ENCODE assay signal across 9 cellular contexts in the genomic region with DNA sequence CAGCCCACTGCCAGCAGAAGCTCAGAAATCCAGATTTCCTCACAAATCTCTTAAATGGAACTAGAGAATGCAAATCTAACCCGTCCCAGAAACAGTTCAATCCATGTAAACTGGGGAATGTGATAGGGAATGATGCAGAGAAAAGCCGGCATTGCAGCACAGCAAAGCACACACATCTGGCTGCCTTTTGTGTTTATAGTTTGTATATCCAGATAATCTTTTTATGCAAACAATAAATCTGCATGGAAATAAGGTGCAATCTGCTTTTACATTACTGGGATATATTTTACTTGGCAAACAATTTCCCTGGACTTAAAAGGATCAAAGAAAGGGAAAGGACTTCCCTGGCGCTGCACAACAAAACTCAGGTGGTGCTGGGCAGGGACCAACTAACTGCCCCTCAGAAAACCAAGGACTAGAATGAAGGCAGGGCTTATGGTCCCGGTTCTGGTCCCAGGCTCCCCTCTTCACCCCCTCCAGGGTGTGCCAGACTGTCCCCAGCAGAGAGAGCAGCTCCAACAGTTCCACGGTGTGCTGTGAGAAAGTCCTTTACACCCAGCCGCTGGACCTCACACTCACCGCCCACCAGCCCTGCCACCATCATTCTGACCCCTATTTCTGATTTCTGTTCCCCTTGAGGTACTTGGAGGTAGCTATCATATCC. TPM values are rescaled to one million over a fixed set of nuclear protein-coding genes. Genes with fewer than 3 reads are reported as not detected.
DNase-seq lines count a peak whose midpoint lies in the region; ATAC-seq, FAIRE-seq and TF ChIP-seq lines count a peak whose summit lies in the region.
"Had no signal": no experiment of that assay in that cellular context is flagged by ENCODE, and none has a peak within 500 bp of the region (broad histone marks: within the 10 kb centered on the region; RNA-seq: fewer than 3 reads in every experiment).

No MANE protein-coding gene starts in this region.

- H3K4me2 ChIP-seq in K562 (ENCODE audit: insufficient read depth, low read length) (no peak overlapping the region), hepatocyte (peak overlapping the region; percentile 92)

- H3K9me1 ChIP-seq in K562 (ENCODE audit: control insufficient read depth, insufficient read depth, low read length) = no peaks in the 10 kb centered on the region

- peak overlapping the region in 1 of 7 donors; percentile 12 for H3K27ac Mint-ChIP-seq in CD4-positive, alpha-beta memory T cell

- 18% methylated on average over 7 of the region's 7 CpGs for WGBS in K562 (ENCODE audit: insufficient coverage, low coverage, missing lambda C conversion rate)
- 60% methylated on average over 7 of the region's 7 CpGs for WGBS in hepatocyte (ENCODE audit: low lambda C conversion rate, missing lambda C conversion rate)

- intact Hi-C loops in CD4-positive, alpha-beta memory T cell (cut with micrococcal nuclease) = loop anchor here (1.0 kb wide), 1 partner anchor 184 kb away; no protein-coding TSS in a partner anchor
- intact Hi-C loops in K562 (cut with micrococcal nuclease) = loop anchor here (1.0 to 5.0 kb wide), 3 partner anchors 76 to 184 kb away; no protein-coding TSS in a partner anchor

- no TSS peak for BruUV-seq in K562 (replicated peaks; lab: Mats Ljungman, UMichigan)

- CTCF ChIA-PET in CD4-positive, alpha-beta memory T cell (lab: Charles Lee; ENCODE audit: partially characterized antibody) = interaction anchor here (1.0 to 3.3 kb wide), 14 partner anchors 8 to 273 kb away, joined by 3 to 24 read pairs (median 5); a partner anchor contains a TSS
- CTCF ChIA-PET in K562 (lab: Yijun Ruan, JAX; ENCODE audit: low intra/inter-chr PET ratio) = interaction anchor here (0.7 to 2.6 kb wide), 4 partner anchors 77 to 259 kb away, joined by 4 to 18 read pairs (median 12); no protein-coding TSS in a partner anchor
- CTCF ChIA-PET in GM10248 (lab: Yijun Ruan, JAX) = interaction anchor here (0.7 to 8.6 kb wide), 27 partner anchors 17 to 497 kb away, joined by 3 to 113 read pairs (median 6); a partner anchor contains a TSS

- H2AFZ ChIP-seq in K562 (ENCODE audit: low read depth, low read length) = no peak overlapping the region
- no peak overlapping the region for H2AFZ ChIP-seq in hepatocyte

- H3K9me3 Mint-ChIP-seq in CD4-positive, alpha-beta memory T cell = no peaks in the 10 kb centered on the region
- H3K9me3 Mint-ChIP-seq: stimulated activated naive CD8-positive, alpha-beta T cell treated with anti-CD3 and anti-CD28 coated beads, Interleukin-15, amount 100 ng/mL, for 72 hours had no signal

- ATAC-seq in K562 (no peak), GM18511 (IDR thresholded peaks at IDR 0.05; ENCODE audit: unreplicated experiment) (no peak)

- no peak for TF ChIP-seq CTCF in K562 (IDR thresholded peaks at IDR 0.05 in 2 of 3, conservative IDR thresholded peaks at IDR 0.05 in 1 of 3; ENCODE audit: insufficient read depth in 2 of 3, low read depth in 1 of 3, low read length in 3 of 3)
- no peak for TF ChIP-seq CTCF in hepatocyte (IDR thresholded peaks at IDR 0.05; ENCODE audit: poor library complexity)
- no peak for TF ChIP-seq CTCF in GM10248 (IDR thresholded peaks at IDR 0.05; ENCODE audit: control extremely low read depth, extremely low read depth, low read depth, missing control alignments)

- no peak for TF ChIP-seq EP300 in K562 (IDR thresholded peaks at IDR 0.05; ENCODE audit: low read length)

- in situ Hi-C loops in K562 (cut with MboI) = loop anchor here (5.0 to 10.0 kb wide), 3 partner anchors 183 to 426 kb away; no protein-coding TSS in a partner anchor

- H3K4me1 Mint-ChIP-seq in CD4-positive, alpha-beta memory T cell = peaks cover 0 to 27% (median 3%) of the 10 kb centered on the region in 4 donors

- H3K9ac ChIP-seq in K562 (ENCODE audit: insufficient read depth in 1 of 2, low read depth in 2 of 2, low read length in 2 of 2) = no peak overlapping the region

- no peaks in the 10 kb centered on the region for H3K79me2 ChIP-seq in K562 (ENCODE audit: control insufficient read depth, insufficient read depth, low read length)
- peaks cover 68% of the 10 kb centered on the region for H3K79me2 ChIP-seq in hepatocyte

- no peaks in the 10 kb centered on the region for H3K9me3 ChIP-seq in CD4-positive, alpha-beta memory T cell (ENCODE audit: control insufficient read depth in 1 of 2, low read length in 2 of 2)
- H3K9me3 ChIP-seq in K562 (replicated peaks; ENCODE audit: control insufficient read depth, insufficient read depth, low read depth, low read length) (no peaks in the 10 kb centered on the region), hepatocyte (ENCODE audit: low read depth) (no peaks in the 10 kb centered on the region)

- no peaks in the 10 kb centered on the region for H3K36me3 Mint-ChIP-seq in CD4-positive, alpha-beta memory T cell

- no peak overlapping the region for H3K4me3 ChIP-seq in CD4-positive, alpha-beta memory T cell (ENCODE audit: low read length in 2 of 2)
- H3K4me3 ChIP-seq in K562 = no peak overlapping the region
- peak overlapping the region; percentile 13 for H3K4me3 ChIP-seq in hepatocyte
- H3K4me3 ChIP-seq in skeletal muscle cell (ENCODE audit: low read depth, low read length) = peak overlapping the region; percentile 86

- no peaks in the 10 kb centered on the region for H3K36me3 ChIP-seq in CD4-positive, alpha-beta memory T cell (ENCODE audit: insufficient read depth, low read length)
- H3K36me3 ChIP-seq in K562 (ENCODE audit: control insufficient read depth, insufficient read depth, low read length) = no peaks in the 10 kb centered on the region
- no peaks in the 10 kb centered on the region for H3K36me3 ChIP-seq in hepatocyte (replicated peaks; ENCODE audit: insufficient read depth, low read depth)

- H3K27me3 ChIP-seq in CD4-positive, alpha-beta memory T cell (ENCODE audit: insufficient read depth, low read length) = no peaks in the 10 kb centered on the region
- H3K27me3 ChIP-seq in K562 (ENCODE audit: control insufficient read depth in 2 of 2, insufficient read depth in 2 of 2, low read length in 2 of 2) = peaks cover 32 to 82% of the 10 kb centered on the region in 2 experiments; a peak in 4 of 5 replicates
- no peaks in the 10 kb centered on the region for H3K27me3 ChIP-seq in hepatocyte

- H3K4me3 Mint-ChIP-seq in CD4-positive, alpha-beta memory T cell = peak overlapping the region in 6 of 8 donors; percentile 7 to 78 (median 30)
- H3K4me3 Mint-ChIP-seq: stimulated activated naive CD8-positive, alpha-beta T cell treated with anti-CD3 and anti-CD28 coated beads, Interleukin-15, amount 100 ng/mL, for 72 hours had no signal

- H3K27ac ChIP-seq in CD4-positive, alpha-beta memory T cell (ENCODE audit: low read depth, low read length) = no peak overlapping the region
- no peak overlapping the region for H3K27ac ChIP-seq in K562 (ENCODE audit: extremely low read depth, low read depth, low read length)
- H3K27ac ChIP-seq in hepatocyte = peak overlapping the region; percentile 97

- H4K20me1 ChIP-seq in K562 (replicated peaks; ENCODE audit: control insufficient read depth, insufficient read depth, low read length) (peaks cover 5% of the 10 kb centered on the region), hepatocyte (ENCODE audit: insufficient read depth, poor library complexity, severe bottlenecking) (peaks cover 46% of the 10 kb centered on the region)

- no peaks in the 10 kb centered on the region for H3K9me2 ChIP-seq in hepatocyte (replicated peaks; ENCODE audit: insufficient read depth)

- FAIRE-seq in K562 (lab: Jason Lieb, UNC) = no peak

- DNase-seq in CD4-positive, alpha-beta memory T cell = no peak
- DNase-seq in K562 (ENCODE audit: extremely low read depth in 1 of 4, low spot score in 3 of 4) (no peak), hepatocyte (ENCODE audit: low spot score) (no peak), skeletal muscle cell (ENCODE audit: low read depth) (no peak), erythroblast (lab: John Stamatoyannopoulos, UW) (no peak), GM10248 (ENCODE audit: extremely low spot score) (no peak), SK-N-DZ (ENCODE audit: low spot score) (no peak)

- POLR2A ChIA-PET in CD4-positive, alpha-beta memory T cell (lab: Charles Lee; ENCODE audit: partially characterized antibody) = interaction anchor here (1.4 to 1.9 kb wide), 2 partner anchors 100 to 273 kb away, joined by 5 to 6 read pairs; a partner anchor contains a TSS
- POLR2A ChIA-PET in K562 (lab: Yijun Ruan, JAX) (interaction anchor here (0.7 to 1.0 kb wide), 4 partner anchors 177 to 270 kb away, joined by 3 read pairs; no protein-coding TSS in a partner anchor), GM10248 (lab: Yijun Ruan, JAX) (no interaction called here)

- no peak for TF ChIP-seq RAD21 in K562 (CRISPR knock-in tag; conservative IDR thresholded peaks at IDR 0.05 in 1 of 2, IDR thresholded peaks at IDR 0.05 in 1 of 2)

- H3K4me1 ChIP-seq in CD4-positive, alpha-beta memory T cell (ENCODE audit: insufficient read depth, low read length) = peaks cover 11% of the 10 kb centered on the region
- peaks cover 5 to 26% of the 10 kb centered on the region in 2 experiments; a peak in 4 of 5 replicates for H3K4me1 ChIP-seq in K562 (replicated peaks in 1 of 2; ENCODE audit: control insufficient read depth in 2 of 2, insufficient read depth in 2 of 2, low read length in 2 of 2)
- peaks cover 30% of the 10 kb centered on the region for H3K4me1 ChIP-seq in hepatocyte (ENCODE audit: insufficient read depth)

- no peak for TF ChIP-seq POLR2A in K562 (conservative IDR thresholded peaks at IDR 0.05)
- no peak for TF ChIP-seq POLR2A in erythroblast (IDR thresholded peaks at IDR 0.05; ENCODE audit: low read length)

- peaks cover 17 to 21% of the 10 kb centered on the region in 2 donors for H3K27me3 Mint-ChIP-seq in CD4-positive, alpha-beta memory T cell

RNA-seq across cellular contexts. Expression of a gene that starts 2.7 kb away (rescaled TPM):
- total RNA-seq in CD4-positive, alpha-beta memory T cell = under 1 TPM; 0.50 to 0.52 TPM
- not detected for polyA plus RNA-seq in CD4-positive, alpha-beta memory T cell
- total RNA-seq in K562 (2011; cell fraction: chromatin; rRNA removed; ENCODE audit: low replicate concordance) = not detected in 2 replicates
- total RNA-seq in K562 (2011; cell fraction: nucleolus; rRNA removed) = 0.17 TPM in 1 of 2 replicates, not detected in the other
- not detected in 2 replicates for total RNA-seq in K562 (2011; cell fraction: nucleoplasm; rRNA removed)
- total RNA-seq in K562 (2014; rRNA removed) (0.08 TPM in 1 of 2 replicates, not detected in the other), K562 (2014; rRNA removed; fragmentation: Illumina TruSeq; extraction: Trizol) (not detected in 2 replicates), K562 (2015; rRNA removed; fragmentation: Illumina TruSeq; extraction: Trizol) (0.11 TPM in 1 of 2 replicates, not detected in the other), K562 (2021) (0.20 and 0.33 TPM in 2 replicates), hepatocyte (83.8 and 86.6 TPM in 2 replicates)
- polyA plus RNA-seq in K562 (2011; rRNA removed) (0.08 and 0.22 TPM in 2 replicates), K562 (2014; fragmentation: Illumina TruSeq; extraction: Trizol) (0.08 and 0.10 TPM in 2 replicates), K562 (2014; fragmentation: Nextera tagmentation; extraction: Ambion mirVana) (not detected), K562 (2014; rRNA removed) (0.09 and 0.12 TPM in 2 replicates), hepatocyte (89.2 and 90.8 TPM in 2 replicates)
- polyA plus RNA-seq in K562 (2011; cell fraction: cytosol; rRNA removed) = 0.24 TPM in 1 of 2 replicates, not detected in the other
- 0.31 TPM in 1 of 2 replicates, not detected in the other for polyA plus RNA-seq in K562 (2011; cell fraction: nucleus; rRNA removed)
- polyA plus RNA-seq in K562 (2012) = 0.12 and 0.47 TPM in 2 replicates
- not detected in 2 replicates for polyA minus RNA-seq in K562 (2011; rRNA and poly(A)+ RNA removed)
- not detected in 2 replicates for polyA minus RNA-seq in K562 (2011; cell fraction: cytosol; rRNA and poly(A)+ RNA removed)
- 0.27 TPM in 1 of 2 replicates, not detected in the other for polyA minus RNA-seq in K562 (2011; cell fraction: nucleus; rRNA and poly(A)+ RNA removed)
- not detected in 2 replicates for polyA plus RNA-seq in SK-N-DZ (2014; cell fraction: cytosol; rRNA removed)
- 0.32 TPM in 1 of 2 replicates, not detected in the other for polyA plus RNA-seq in SK-N-DZ (2014; cell fraction: nucleus; rRNA removed)

Comparison
In these comparisons a context has a peak if more than half of its experiments do, and no peak if none do; other contexts are left out.
1. H3K4me3 ChIP-seq: peak in hepatocyte (single experiment) and skeletal muscle cell (single experiment); none in CD4-positive, alpha-beta memory T cell (0 of 2) and K562 (single experiment).
2. RNA of a gene that starts 2.7 kb away (total RNA-seq): 83.8 to 86.6 TPM in hepatocyte; 0.50 to 0.52 TPM in CD4-positive, alpha-beta memory T cell and 0.08 to 0.33 TPM in K562; every median in the first group is over 10 times any median in the second.